8 cellular contexts compared by ENCODE assay signal in the genomic region with DNA sequence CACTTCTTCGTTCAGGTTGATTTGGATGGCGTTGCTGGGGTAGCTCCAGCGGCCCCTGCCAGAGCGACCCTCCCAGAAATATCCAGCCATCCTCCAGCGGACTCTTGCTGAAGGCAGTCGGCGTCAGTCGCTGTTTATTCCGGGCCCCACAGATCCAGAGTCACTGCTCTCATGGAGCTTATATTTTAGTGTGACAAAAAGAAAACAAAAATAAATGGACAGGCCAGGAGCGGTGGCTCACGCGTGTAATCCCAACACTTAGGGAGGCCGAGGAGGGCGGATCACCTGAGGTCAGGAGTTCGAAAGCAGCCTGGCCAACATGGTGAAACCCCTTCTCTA. TPM values are rescaled to one million over a fixed set of nuclear protein-coding genes. Genes with fewer than 3 reads are reported as not detected.
DNase-seq lines count a peak whose midpoint lies in the region; ATAC-seq and TF ChIP-seq lines count a peak whose summit lies in the region.

No MANE protein-coding gene starts in this region.

- no peaks in the 10 kb centered on the region for H3K27me3 ChIP-seq in PC-3 (ENCODE audit: low read length)

- H3K27me3 Mint-ChIP-seq in Calu3 (ENCODE audit: unreplicated experiment): peaks cover 26% of the 10 kb centered on the region

- peak; percentile 37 for TF ChIP-seq POLR2A in erythroblast (IDR thresholded peaks at IDR 0.05; ENCODE audit: low read length)

- peak overlapping the region; percentile 88 for H3K27ac ChIP-seq in PC-3 (ENCODE audit: low read length)

- H3K9ac ChIP-seq in PC-3 (ENCODE audit: low read length): peak overlapping the region; percentile 88

- TSS peak; percentile 78 for BruUV-seq in Calu3 (replicated peaks; lab: Mats Ljungman, UMichigan)
- BruUV-seq in PC-3 (replicated peaks; lab: Mats Ljungman, UMichigan): TSS peak; percentile 96

- H3K9me2 ChIP-seq in PC-3 (replicated peaks; ENCODE audit: low read length): no peaks in the 10 kb centered on the region

- intact Hi-C loops in Calu3 (cut with micrococcal nuclease; ENCODE audit: unreplicated experiment): no loop called here
- intact Hi-C loops in PC-3 (cut with micrococcal nuclease): no loop called here

- no peaks in the 10 kb centered on the region for H3F3A ChIP-seq in PC-3 (ENCODE audit: low read length, unreplicated experiment)

- no peaks in the 10 kb centered on the region for H3K9me3 Mint-ChIP-seq in Calu3 (ENCODE audit: low read depth, unreplicated experiment)

- H3K4me1 ChIP-seq in PC-3 (ENCODE audit: insufficient read depth, low read length): peaks cover 5% of the 10 kb centered on the region; the same call in 1 of the 2 replicates

- peak overlapping the region; percentile 97 for H3K4me3 ChIP-seq in PC-3 (ENCODE audit: low read length)

- peak overlapping the region; percentile 81 for H3K4me3 Mint-ChIP-seq in Calu3 (ENCODE audit: low read depth, unreplicated experiment)

- peak overlapping the region; percentile 93 for H2AFZ ChIP-seq in PC-3 (ENCODE audit: low read length)

- H3K36me3 Mint-ChIP-seq in Calu3 (ENCODE audit: insufficient read depth, unreplicated experiment): peaks cover 32% of the 10 kb centered on the region

- H3K4me1 Mint-ChIP-seq in Calu3 (ENCODE audit: low read depth, unreplicated experiment): no peaks in the 10 kb centered on the region

- POLR2A ChIA-PET in PC-3 (lab: Charles Lee; ENCODE audit: unreplicated experiment): no interaction called here

- in situ Hi-C loops in GM13977 (cut with MboI; ENCODE audit: low pct_unique_long_range_greater_than_20kb, low sequenced_read_pairs, unreplicated experiment): no loop called here

- peak overlapping the region; percentile 77 for H3K27ac Mint-ChIP-seq in Calu3 (ENCODE audit: unreplicated experiment)

- no peak for TF ChIP-seq CTCF in Calu3 (IDR thresholded peaks at IDR 0.05; ENCODE audit: unreplicated experiment)
- no peak for TF ChIP-seq CTCF in PC-3 (conservative IDR thresholded peaks at IDR 0.05; ENCODE audit: low read depth, low read length)
- TF ChIP-seq CTCF in omental fat pad (IDR thresholded peaks at IDR 0.05): no peak
- TF ChIP-seq CTCF in GM13977 (IDR thresholded peaks at IDR 0.05; ENCODE audit: extremely low read depth, insufficient read depth, missing control alignments): no peak

- peak overlapping the region; percentile 87 for H3K4me2 ChIP-seq in PC-3 (ENCODE audit: low read length)

- peaks cover 24% of the 10 kb centered on the region for H3K79me2 ChIP-seq in PC-3 (ENCODE audit: low read length)

- CTCF ChIA-PET in Calu3 (lab: Charles Lee): interaction anchor here (1.2 kb wide), 1 partner anchor 12 kb away, joined by 7 read pairs; no protein-coding TSS in a partner anchor
- CTCF ChIA-PET in PC-3 (lab: Charles Lee): interaction anchor here (0.6 to 0.8 kb wide), 2 partner anchors 12 to 107 kb away, joined by 3 to 5 read pairs; no protein-coding TSS in a partner anchor

- DNase-seq in Calu3 (no peak), PC-3 (no peak), erythroblast (lab: John Stamatoyannopoulos, UW) (no peak), omental fat pad (ENCODE audit: low spot score) (no peak), GM13977 (ENCODE audit: low spot score) (no peak), HT-29 (ENCODE audit: low spot score) (no peak)
- no peak for DNase-seq in activated effector memory CD4-positive, alpha-beta T cell treated with anti-CD3 and anti-CD28 coated beads, Interleukin-2, amount 50 U/mL, for 16 hours
- DNase-seq in stimulated activated CD4-positive, alpha-beta T cell treated with anti-CD3 and anti-CD28 coated beads, Interleukin-1b, Interleukin-23, amount 100 ng/mL, for 48 hours: no peak

- H3K36me3 ChIP-seq in PC-3 (ENCODE audit: low read depth, low read length): peaks cover 12% of the 10 kb centered on the region

- no peaks in the 10 kb centered on the region for H4K20me1 ChIP-seq in PC-3 (ENCODE audit: low read length)

- ATAC-seq in PC-3: peak; percentile 5; the same call in 1 of the 2 replicates
- ATAC-seq in omental fat pad (ENCODE audit: low FRiP score): peak; percentile 39

- H3K9me3 ChIP-seq in PC-3 (ENCODE audit: low read length): no peaks in the 10 kb centered on the region

RNA-seq across cellular contexts. Expression of a gene that starts 0.8 kb away (rescaled TPM):
- 28.9 and 35.9 TPM in 2 replicates for total RNA-seq in Calu3 (2022)
- 96.0 and 98.6 TPM in 2 replicates for total RNA-seq in PC-3 (2014; rRNA removed)
- 10 to 100 TPM; 18.5 to 25.1 (median 22.1) TPM for total RNA-seq in omental fat pad
- total RNA-seq in HT-29 (2014; rRNA removed; shearing (Covaris generic)): 79.2 and 82.4 TPM in 2 replicates

RNA-seq across cellular contexts. Expression of a gene that starts 27.6 kb away (rescaled TPM):
- total RNA-seq in Calu3 (2022) (0.51 TPM in 1 of 2 replicates, not detected in the other), PC-3 (2014; rRNA removed) (0.23 and 2.1 TPM in 2 replicates), omental fat pad (under 1 TPM in 3 of 4 donors, not detected in 1; 0.37 to 0.47 (median 0.38) TPM)
- not detected in 2 replicates for total RNA-seq in HT-29 (2014; rRNA removed; shearing (Covaris generic))
